13 cellular contexts compared by ENCODE assay signal in the genomic region with DNA sequence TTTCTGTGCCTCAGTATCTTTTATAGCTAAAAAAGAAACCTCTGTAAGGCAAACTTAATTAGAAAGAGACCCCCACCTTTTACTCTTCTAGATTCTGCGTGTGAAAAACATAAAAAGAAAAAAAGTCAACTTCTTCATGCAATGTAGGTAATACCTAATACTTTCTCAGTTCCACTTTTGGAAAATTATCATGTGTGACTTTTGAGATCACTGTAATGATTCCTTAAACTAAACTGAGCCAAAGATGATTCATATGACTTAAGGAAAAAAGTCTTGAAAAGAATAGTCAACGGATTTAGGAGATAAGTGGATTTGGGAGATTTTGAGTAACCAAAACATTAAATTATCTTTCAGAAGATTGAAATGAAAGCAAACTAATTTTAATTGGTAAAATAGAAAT.
"Had no signal": no experiment of that assay in that cellular context is flagged by ENCODE, and none has a peak within 500 bp of the region (broad histone marks: within the 10 kb centered on the region; RNA-seq: fewer than 3 reads in every experiment).

No MANE protein-coding gene starts in this region.

- H3K4me3 ChIP-seq: dorsolateral prefrontal cortex, lower lobe of right lung, tibial nerve had no signal

- H3K4me1 ChIP-seq: parathyroid adenoma had no signal

- H3K9me3 Mint-ChIP-seq: natural killer cell had no signal

- H3K27me3 ChIP-seq: dorsolateral prefrontal cortex, tibial nerve had no signal

- H3K4me1 Mint-ChIP-seq: endodermal cell had no signal

- H3K4me3 Mint-ChIP-seq: activated naive CD8-positive, alpha-beta T cell; endodermal cell; natural killer cell had no signal

- H3K9me3 ChIP-seq: lower lobe of right lung, tibial nerve had no signal

- H3K27me3 Mint-ChIP-seq: activated naive CD8-positive, alpha-beta T cell had no signal

- H3K27ac ChIP-seq: dorsolateral prefrontal cortex, lower lobe of right lung, parathyroid adenoma, tibial nerve, WERI-Rb-1 had no signal

- H3K27ac Mint-ChIP-seq: activated naive CD8-positive, alpha-beta T cell; endodermal cell; natural killer cell had no signal

- DNase-seq: activated CD4-positive, alpha-beta T cell treated with anti-CD3 and anti-CD28 coated beads, Interleukin-2, amount 50 U/mL, for 48 hours; dorsolateral prefrontal cortex; endodermal cell; foreskin melanocyte; head of caudate nucleus; lower lobe of right lung; natural killer cell; stimulated activated naive CD4-positive, alpha-beta T cell treated with Interleukin-2 at 50 U/mL for 16 hours; substantia nigra; WERI-Rb-1 had no signal

- ATAC-seq: lower lobe of right lung, natural killer cell had no signal
